Comparison of ENCODE assay signal across 13 cellular contexts in genomic region chr19:38389957-38390924, GRCh38. TPM values are rescaled to one million over a fixed set of nuclear protein-coding genes. Genes with fewer than 3 reads are reported as not detected.
DNase-seq lines count a peak whose midpoint lies in the region; ATAC-seq and TF ChIP-seq lines count a peak whose summit lies in the region.
"Had no signal": no experiment of that assay in that cellular context is flagged by ENCODE, and none has a peak within 500 bp of the region (broad histone marks: within the 10 kb centered on the region; RNA-seq: fewer than 3 reads in every experiment).

No MANE protein-coding gene starts in this region.

- DNase-seq in SK-N-SH, result peak; percentile 36
- no peak for DNase-seq in WTC11 (ENCODE audit: low spot score)
- DNase-seq in hepatocyte (ENCODE audit: low spot score), result no peak
- DNase-seq in skeletal muscle cell (ENCODE audit: low read depth), result no peak
- no peak for DNase-seq in stimulated activated CD8-positive, alpha-beta memory T cell treated with anti-CD3 and anti-CD28 coated beads, Interleukin-4, amount 100 ng/mL, for 48 hours
- no peak for DNase-seq in pons (ENCODE audit: low spot score)
- DNase-seq in SK-N-DZ (ENCODE audit: low spot score), result no peak
- DNase-seq: activated gamma-delta T cell, OCI-M1 had no signal

- peaks cover 34% of the 10 kb centered on the region for H3K4me1 Mint-ChIP-seq in WTC11

- 93% methylated on average over 13 of the region's 22 CpGs for WGBS in SK-N-SH (ENCODE audit: low lambda C conversion rate)
- WGBS in hepatocyte (ENCODE audit: low lambda C conversion rate, missing lambda C conversion rate), result 80% methylated on average over 13 of the region's 22 CpGs

- POLR2A ChIA-PET in SK-N-SH (lab: Yijun Ruan, JAX), result interaction anchor here (1.3 to 4.1 kb wide), 2 partner anchors 11 to 16 kb away, joined by 6 to 30 read pairs; partner anchors contain the start of genes FAM98C and PSMD8
- POLR2A ChIA-PET in WTC11 (lab: Charles Lee), result interaction anchor here (0.7 to 1.5 kb wide), 3 partner anchors 12 to 152 kb away, joined by 3 to 9 read pairs (median 5); partner anchors contain the start of genes FAM98C and PSMD8

- TF ChIP-seq CTCF in SK-N-SH (IDR thresholded peaks at IDR 0.05) (no peak), WTC11 (IDR thresholded peaks at IDR 0.05) (no peak), hepatocyte (IDR thresholded peaks at IDR 0.05; ENCODE audit: poor library complexity) (no peak)

- H3K27ac ChIP-seq in SK-N-SH (ENCODE audit: low read depth in 2 of 2, low read length in 1 of 2), result peak overlapping the region; percentile 12 to 95; a peak in 3 of 4 replicates
- H3K27ac ChIP-seq in hepatocyte, result no peak overlapping the region
- H3K27ac ChIP-seq: 22Rv1 had no signal

- ATAC-seq in SK-N-SH treated with all-trans-retinoic acid at 6 μM for 48 hours (no peak), WTC11 (no peak)

- H3K79me2 ChIP-seq in SK-N-SH (ENCODE audit: insufficient read depth) (peaks cover 32% of the 10 kb centered on the region), hepatocyte (no peaks in the 10 kb centered on the region)

- no peaks in the 10 kb centered on the region for H3K9me3 Mint-ChIP-seq in WTC11

- no peaks in the 10 kb centered on the region for H4K20me1 ChIP-seq in SK-N-SH (ENCODE audit: insufficient read depth)
- H4K20me1 ChIP-seq in hepatocyte (ENCODE audit: insufficient read depth, poor library complexity, severe bottlenecking), result no peaks in the 10 kb centered on the region

- H3F3A ChIP-seq in SK-N-SH (replicated peaks; ENCODE audit: insufficient read depth), result peaks cover 19% of the 10 kb centered on the region

- H3K36me3 ChIP-seq in SK-N-SH (replicated peaks in 1 of 2; ENCODE audit: control insufficient read depth in 1 of 2, insufficient read depth in 2 of 2, low read length in 1 of 2) (peaks cover 22 to 28% of the 10 kb centered on the region in 2 experiments), hepatocyte (replicated peaks; ENCODE audit: insufficient read depth, low read depth) (no peaks in the 10 kb centered on the region)

- H3K9me2 ChIP-seq in SK-N-SH (no peaks in the 10 kb centered on the region), hepatocyte (replicated peaks; ENCODE audit: insufficient read depth) (no peaks in the 10 kb centered on the region)

- H3K27me3 Mint-ChIP-seq in WTC11 (ENCODE audit: low read depth), result peaks cover 10% of the 10 kb centered on the region

- H2AFZ ChIP-seq in SK-N-SH (ENCODE audit: low read depth) (no peak overlapping the region), hepatocyte (no peak overlapping the region)

- TF ChIP-seq EP300 in SK-N-SH (IDR thresholded peaks at IDR 0.05; ENCODE audit: borderline replicate concordance in 1 of 2, low read depth in 1 of 2, low read length in 1 of 2), result no peak

- no peak overlapping the region for H3K27ac Mint-ChIP-seq in WTC11

- peaks cover 24% of the 10 kb centered on the region for H3K36me3 Mint-ChIP-seq in WTC11

- peak overlapping the region; percentile 98 for H3K4me2 ChIP-seq in SK-N-SH
- peak overlapping the region; percentile 94 for H3K4me2 ChIP-seq in hepatocyte

- H3K9me3 ChIP-seq in SK-N-SH, result no peaks in the 10 kb centered on the region
- H3K9me3 ChIP-seq in hepatocyte (ENCODE audit: low read depth), result no peaks in the 10 kb centered on the region

- H3K4me3 ChIP-seq in SK-N-SH (ENCODE audit: low read depth in 2 of 2, low read length in 1 of 2), result peak overlapping the region; percentile 84 to 99
- H3K4me3 ChIP-seq in hepatocyte, result no peak overlapping the region
- peak overlapping the region; percentile 81 for H3K4me3 ChIP-seq in skeletal muscle cell (ENCODE audit: low read depth, low read length)

- CTCF ChIA-PET in SK-N-SH (lab: Yijun Ruan, JAX), result interaction anchor here (0.9 to 4.1 kb wide), 5 partner anchors 13 to 492 kb away, joined by 3 to 34 read pairs (median 4); partner anchors contain the start of gene FAM98C
- CTCF ChIA-PET in WTC11 (lab: Charles Lee), result interaction anchor here (0.6 to 3.9 kb wide), 5 partner anchors 13 to 345 kb away, joined by 3 to 110 read pairs (median 3); partner anchors contain the start of genes FAM98C and PSMD8

- H3K4me1 ChIP-seq in SK-N-SH (ENCODE audit: control insufficient read depth in 1 of 2, insufficient read depth in 2 of 2, low read depth in 1 of 2, low read length in 1 of 2), result peaks cover 9 to 13% of the 10 kb centered on the region in 2 experiments; a peak in 2 of 4 replicates
- peaks cover 12% of the 10 kb centered on the region for H3K4me1 ChIP-seq in hepatocyte (ENCODE audit: insufficient read depth)

- TF ChIP-seq RAD21 in SK-N-SH (IDR thresholded peaks at IDR 0.05; ENCODE audit: low read length), result no peak

- H3K27me3 ChIP-seq in SK-N-SH (ENCODE audit: insufficient read depth) (no peaks in the 10 kb centered on the region), hepatocyte (no peaks in the 10 kb centered on the region)

- H3K9ac ChIP-seq in SK-N-SH, result peak overlapping the region; percentile 95

- peak overlapping the region; percentile 83 for H3K4me3 Mint-ChIP-seq in WTC11

TF ChIP-seq in SK-N-SH, 30 proteins besides CTCF, POLR2A, EP300 and RAD21 (continues in another document):
- no peak for TF ChIP-seq EZH2phosphoT487 (IDR thresholded peaks at IDR 0.05; ENCODE audit: borderline replicate concordance, low read depth)
- TF ChIP-seq GABPA (IDR thresholded peaks at IDR 0.05; ENCODE audit: low read depth), result no peak
- no peak for TF ChIP-seq SIN3A (IDR thresholded peaks at IDR 0.05; ENCODE audit: borderline replicate concordance, low read depth, low read length)
- no peak for TF ChIP-seq FOXM1 (IDR thresholded peaks at IDR 0.05; ENCODE audit: low read depth)

TF ChIP-seq in SK-N-SH treated with all-trans-retinoic acid at 6 μM for 48 hours, 23 proteins besides CTCF, POLR2A, EP300 and RAD21 (continues in another document):
- TF ChIP-seq TOX (CRISPR knock-in tag; IDR thresholded peaks at IDR 0.05; ENCODE audit: borderline replicate concordance) (no peak), RARB (CRISPR knock-in tag; IDR thresholded peaks at IDR 0.05) (no peak), TCF4 (CRISPR knock-in tag; IDR thresholded peaks at IDR 0.05; ENCODE audit: borderline replicate concordance) (no peak), OSR1 (CRISPR knock-in tag; IDR thresholded peaks at IDR 0.05) (no peak)

TF ChIP-seq in WTC11, 78 proteins besides CTCF, POLR2A, EP300 and RAD21 (continues in another document):
- TF ChIP-seq CDX4 (CRISPR knock-in tag; IDR thresholded peaks at IDR 0.05; ENCODE audit: borderline replicate concordance) (no peak), PREB (CRISPR knock-in tag; IDR thresholded peaks at IDR 0.05; ENCODE audit: borderline replicate concordance) (no peak), ZNF671 (CRISPR knock-in tag; IDR thresholded peaks at IDR 0.05) (no peak)

RNA-seq across cellular contexts. Expression of gene SPRED3, which starts 1.7 kb away (rescaled TPM):
- 10.5 and 11.1 TPM in 2 replicates for polyA plus RNA-seq in SK-N-SH (2012; rRNA removed)
- 4.3 and 5.6 TPM in 2 replicates for polyA plus RNA-seq in SK-N-SH (2012; cell fraction: cytosol; rRNA removed)
- 50.6 and 58.3 TPM in 2 replicates for polyA plus RNA-seq in SK-N-SH (2012; cell fraction: nucleus; rRNA removed)
- total RNA-seq in WTC11 (2021), result 5.2 to 7.3 TPM (median 7.2 TPM) in 3 replicates
- total RNA-seq in hepatocyte, result 0.68 and 4.0 TPM in 2 replicates
- polyA plus RNA-seq in hepatocyte, result 2.3 and 3.9 TPM in 2 replicates
- polyA plus RNA-seq in SK-N-DZ (2014; cell fraction: cytosol; rRNA removed), result 0.08 and 0.10 TPM in 2 replicates
- polyA plus RNA-seq in SK-N-DZ (2014; cell fraction: nucleus; rRNA removed), result 0.02 and 3.2 TPM in 2 replicates

RNA-seq across cellular contexts. Expression of gene GGN, which starts 2.4 kb away (rescaled TPM):
- polyA plus RNA-seq in SK-N-SH (2012; rRNA removed) (0.48 and 0.52 TPM in 2 replicates), hepatocyte (1.1 and 1.6 TPM in 2 replicates)
- 0.37 and 0.63 TPM in 2 replicates for polyA plus RNA-seq in SK-N-SH (2012; cell fraction: cytosol; rRNA removed)
- polyA plus RNA-seq in SK-N-SH (2012; cell fraction: nucleus; rRNA removed), result 2.0 and 4.0 TPM in 2 replicates
- total RNA-seq in WTC11 (2021) (2.4 to 3.1 TPM (median 2.7 TPM) in 3 replicates), hepatocyte (0.12 and 0.60 TPM in 2 replicates)
- not detected in 2 replicates for polyA plus RNA-seq in SK-N-DZ (2014; cell fraction: cytosol; rRNA removed)
- polyA plus RNA-seq in SK-N-DZ (2014; cell fraction: nucleus; rRNA removed), result not detected in 2 replicates
- total RNA-seq: Daoy had no signal

RNA-seq across cellular contexts. Expression of gene FAM98C, which starts 12.7 kb away (rescaled TPM):
- 24.9 and 26.7 TPM in 2 replicates for polyA plus RNA-seq in SK-N-SH (2012; rRNA removed)
- 10.6 and 16.0 TPM in 2 replicates for polyA plus RNA-seq in SK-N-SH (2012; cell fraction: cytosol; rRNA removed)
- 64.7 and 94.3 TPM in 2 replicates for polyA plus RNA-seq in SK-N-SH (2012; cell fraction: nucleus; rRNA removed)
- 9.7 to 12.2 TPM (median 10.2 TPM) in 3 replicates for total RNA-seq in WTC11 (2021)
- total RNA-seq in hepatocyte, result 9.9 and 17.3 TPM in 2 replicates
- polyA plus RNA-seq in hepatocyte, result 20.2 and 27.7 TPM in 2 replicates
- 7.1 and 13.8 TPM in 2 replicates for polyA plus RNA-seq in SK-N-DZ (2014; cell fraction: cytosol; rRNA removed)
- 27.4 and 41.2 TPM in 2 replicates for polyA plus RNA-seq in SK-N-DZ (2014; cell fraction: nucleus; rRNA removed)

RNA-seq across cellular contexts. Expression of gene PSMD8, which starts 15.9 kb away (rescaled TPM):
- polyA plus RNA-seq in SK-N-SH (2012; rRNA removed) (400 and 453 TPM in 2 replicates), hepatocyte (278 and 312 TPM in 2 replicates)
- 207 and 336 TPM in 2 replicates for polyA plus RNA-seq in SK-N-SH (2012; cell fraction: cytosol; rRNA removed)
- polyA plus RNA-seq in SK-N-SH (2012; cell fraction: nucleus; rRNA removed), result 110 and 206 TPM in 2 replicates
- total RNA-seq in WTC11 (2021) (156 to 167 TPM (median 160 TPM) in 3 replicates), hepatocyte (250 and 263 TPM in 2 replicates)
- 321 and 441 TPM in 2 replicates for polyA plus RNA-seq in SK-N-DZ (2014; cell fraction: cytosol; rRNA removed)
- polyA plus RNA-seq in SK-N-DZ (2014; cell fraction: nucleus; rRNA removed), result 139 and 164 TPM in 2 replicates

RNA-seq across cellular contexts. Expression of gene RASGRP4, which starts 35.8 kb away (rescaled TPM):
- polyA plus RNA-seq in SK-N-SH (2012; rRNA removed) (not detected in 2 replicates), hepatocyte (0.44 TPM in 1 of 2 replicates, not detected in the other)
- not detected in 2 replicates for polyA plus RNA-seq in SK-N-SH (2012; cell fraction: cytosol; rRNA removed)
- polyA plus RNA-seq in SK-N-SH (2012; cell fraction: nucleus; rRNA removed), result not detected in 2 replicates
- total RNA-seq in WTC11 (2021) (2.5 to 4.1 TPM (median 3.4 TPM) in 3 replicates), hepatocyte (0.07 and 0.36 TPM in 2 replicates)
- polyA plus RNA-seq in SK-N-DZ (2014; cell fraction: cytosol; rRNA removed), result 0.13 TPM in 1 of 2 replicates, not detected in the other
- polyA plus RNA-seq in SK-N-DZ (2014; cell fraction: nucleus; rRNA removed), result 0.43 TPM in 1 of 2 replicates, not detected in the other
- total RNA-seq: Daoy, dermis blood vessel endothelial cell had no signal
